Comparison of ENCODE assay signal across 1 cellular context in genomic region chr6:47075741-47076421, GRCh38.
TF ChIP-seq lines count a peak whose summit lies in the region.

No MANE protein-coding gene starts in this region.

TF ChIP-seq in HepG2, 621 proteins besides CTCF, POLR2A, EP300 and RAD21 (continued from another document and continues in another):
- no peak for TF ChIP-seq ZHX2 (IDR thresholded peaks at IDR 0.05; ENCODE audit: low read depth)
- TF ChIP-seq ZHX2 (CRISPR knock-in tag; IDR thresholded peaks at IDR 0.05; ENCODE audit: borderline replicate concordance) = peak; percentile 42; the same call in 1 of the 2 replicates
- TF ChIP-seq HMG20B (CRISPR knock-in tag; conservative IDR thresholded peaks at IDR 0.05) = peak; percentile 80; the same call in 1 of the 2 replicates
- TF ChIP-seq ZNF510 (CRISPR knock-in tag; IDR thresholded peaks at IDR 0.05; ENCODE audit: low read depth) = no peak; the same call in 1 of the 2 replicates
- TF ChIP-seq TSC22D2 (CRISPR knock-in tag; IDR thresholded peaks at IDR 0.05; ENCODE audit: borderline replicate concordance) = peak; percentile 65; the same call in 1 of the 2 replicates
- no peak for TF ChIP-seq ZNF530 (CRISPR knock-in tag; IDR thresholded peaks at IDR 0.05; ENCODE audit: low read depth)
- peak; percentile 75 for TF ChIP-seq JUND (CRISPR knock-in tag; IDR thresholded peaks at IDR 0.05)
- peak; percentile 88 for TF ChIP-seq ZGPAT (CRISPR knock-in tag; IDR thresholded peaks at IDR 0.05)
- no peak for TF ChIP-seq TAF15 (IDR thresholded peaks at IDR 0.05; ENCODE audit: low read depth, low read length, poor library complexity, severe bottlenecking)
- TF ChIP-seq ARNTL (CRISPR knock-in tag; IDR thresholded peaks at IDR 0.05) = peak; percentile 85; the same call in 1 of the 2 replicates
- TF ChIP-seq SMC3 (IDR thresholded peaks at IDR 0.05; ENCODE audit: low read length) = peak; percentile 18
- peak; percentile 79; the same call in 1 of the 2 replicates for TF ChIP-seq ZNF124 (CRISPR knock-in tag; IDR thresholded peaks at IDR 0.05)
- TF ChIP-seq CBX2 (IDR thresholded peaks at IDR 0.05; ENCODE audit: low read depth, low read length) = no peak
- no peak for TF ChIP-seq CBX2 (CRISPR knock-in tag; IDR thresholded peaks at IDR 0.05; ENCODE audit: low read depth)
- peak; percentile 74; the same call in 1 of the 2 replicates for TF ChIP-seq ZNF292 (CRISPR knock-in tag; IDR thresholded peaks at IDR 0.05; ENCODE audit: borderline replicate concordance, low read depth)
- peak; percentile 85 for TF ChIP-seq SIX1 (CRISPR knock-in tag; IDR thresholded peaks at IDR 0.05; ENCODE audit: borderline replicate concordance)
- peak; percentile 81 for TF ChIP-seq ZMYM4 (CRISPR knock-in tag; IDR thresholded peaks at IDR 0.05)
- peak; percentile 22 for TF ChIP-seq ZSCAN9 (CRISPR knock-in tag; IDR thresholded peaks at IDR 0.05; ENCODE audit: borderline replicate concordance)
- peak; percentile 83; the same call in 1 of the 2 replicates for TF ChIP-seq ZNF230 (CRISPR knock-in tag; IDR thresholded peaks at IDR 0.05)
- TF ChIP-seq PHF8 (CRISPR knock-in tag; IDR thresholded peaks at IDR 0.05) = 0 out of 2 replicates have a peak, but pooled peaks have one; percentile 11
- no peak for TF ChIP-seq HBP1 (CRISPR knock-in tag; IDR thresholded peaks at IDR 0.05; ENCODE audit: low read depth)
- TF ChIP-seq DNMT3B (CRISPR knock-in tag; conservative IDR thresholded peaks at IDR 0.05) = peak; percentile 91; the same call in 1 of the 2 replicates
- peak; percentile 53 for TF ChIP-seq ZFY (CRISPR knock-in tag; IDR thresholded peaks at IDR 0.05)
- 0 out of 2 replicates have a peak, but pooled peaks have one; percentile 55 for TF ChIP-seq RORA (CRISPR knock-in tag; IDR thresholded peaks at IDR 0.05)
- no peak for TF ChIP-seq ZNF318 (CRISPR knock-in tag; IDR thresholded peaks at IDR 0.05)
- TF ChIP-seq ESRRA (CRISPR knock-in tag; IDR thresholded peaks at IDR 0.05; ENCODE audit: low read depth) = peak; percentile 95
- no peak for TF ChIP-seq ZNF496 (CRISPR knock-in tag; IDR thresholded peaks at IDR 0.05; ENCODE audit: insufficient replicate concordance)
- TF ChIP-seq MXD1 (CRISPR knock-in tag; IDR thresholded peaks at IDR 0.05) = no peak
- peak; percentile 68 for TF ChIP-seq ASH2L (IDR thresholded peaks at IDR 0.05; ENCODE audit: insufficient read length, low read depth, low read length)
- TF ChIP-seq PAXIP1 (CRISPR knock-in tag; conservative IDR thresholded peaks at IDR 0.05) = peak; percentile 95
- TF ChIP-seq ZNF792 (CRISPR knock-in tag; IDR thresholded peaks at IDR 0.05) = peak; percentile 63
- peak; percentile 60 to 62 for TF ChIP-seq MAFK (conservative IDR thresholded peaks at IDR 0.05 in 1 of 2, IDR thresholded peaks at IDR 0.05 in 1 of 2; ENCODE audit: low read length in 2 of 2)
- TF ChIP-seq ZBTB34 (CRISPR knock-in tag; IDR thresholded peaks at IDR 0.05) = peak; percentile 94
- no peak for TF ChIP-seq CENPBD1 (CRISPR knock-in tag; IDR thresholded peaks at IDR 0.05; ENCODE audit: borderline replicate concordance, low read depth)
